ENCODE assay signal across 16 cellular contexts in the genomic region with DNA sequence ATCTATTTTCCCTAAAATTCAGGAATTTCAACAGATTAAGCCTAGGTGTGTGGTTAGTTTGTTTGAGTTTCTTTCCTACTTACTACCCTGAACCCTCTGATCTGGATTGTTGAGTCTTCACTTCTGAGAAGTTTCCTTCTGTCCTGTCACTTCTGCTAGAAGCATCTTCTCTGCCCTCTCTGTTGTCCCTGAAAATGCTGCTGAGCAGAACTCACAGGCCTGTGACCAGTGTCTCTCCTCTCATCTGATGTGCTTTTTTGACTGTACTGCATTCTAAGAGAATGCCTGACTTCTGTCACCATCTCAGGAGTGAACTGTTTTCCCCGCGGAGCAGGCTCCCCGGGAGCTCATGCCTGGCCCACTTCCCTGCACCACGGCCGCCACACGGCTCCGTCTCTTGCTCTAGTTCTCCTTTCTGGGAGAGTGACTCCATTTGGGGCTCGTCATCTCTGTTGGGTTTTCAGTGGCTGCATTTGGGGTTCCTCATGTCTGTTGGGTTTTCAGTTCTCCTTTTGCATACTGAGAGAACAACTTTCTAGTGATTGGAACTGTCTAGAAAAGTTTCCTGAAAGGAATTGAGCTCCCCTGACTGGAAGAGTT.
A peak's percentile ranks its signal among the peaks of the same experiment; 100 is the strongest.
DNase-seq lines count a peak whose midpoint lies in the region; ATAC-seq and TF ChIP-seq lines count a peak whose summit lies in the region.
"Had no signal": no experiment of that assay in that cellular context is flagged by ENCODE, and none has a peak within 500 bp of the region (broad histone marks: within the 10 kb centered on the region; RNA-seq: fewer than 3 reads in every experiment).

No MANE protein-coding gene starts in this region.

- H3K27me3 Mint-ChIP-seq in T-helper 17 cell, result no peaks in the 10 kb centered on the region
- H3K27me3 Mint-ChIP-seq in naive thymus-derived CD4-positive, alpha-beta T cell, result no peaks in the 10 kb centered on the region
- peaks cover 0 to 8% of the 10 kb centered on the region in 2 donors for H3K27me3 Mint-ChIP-seq in natural killer cell treated with Interleukin-12 subunit alpha and Interleukin-12 subunit beta and Interleukin-15 and Interleukin-18, amount 100 ng/mL, for 72 hours
- H3K27me3 Mint-ChIP-seq: activated naive CD4-positive, alpha-beta T cell treated with anti-CD3 and anti-CD28 coated beads, Interleukin-2, amount 50 U/mL, for 24 hours had no signal

- peaks cover 11% of the 10 kb centered on the region for H3K36me3 Mint-ChIP-seq in T-helper 17 cell (ENCODE audit: low read depth)
- peaks cover 9 to 77% (median 52%) of the 10 kb centered on the region in 5 donors for H3K36me3 Mint-ChIP-seq in naive thymus-derived CD4-positive, alpha-beta T cell
- no peaks in the 10 kb centered on the region for H3K36me3 Mint-ChIP-seq in natural killer cell treated with Interleukin-12 subunit alpha and Interleukin-12 subunit beta and Interleukin-15 and Interleukin-18, amount 100 ng/mL, for 72 hours

- H3K27ac ChIP-seq in naive thymus-derived CD4-positive, alpha-beta T cell (ENCODE audit: low read depth, low read length), result no peak overlapping the region
- H3K27ac ChIP-seq: ovary, suprapubic skin had no signal

- POLR2A ChIA-PET in naive thymus-derived CD4-positive, alpha-beta T cell (lab: Charles Lee), result no interaction called here

- peak overlapping the region; percentile 91 for H3K27ac Mint-ChIP-seq in T-helper 17 cell
- H3K27ac Mint-ChIP-seq in naive thymus-derived CD4-positive, alpha-beta T cell, result peak overlapping the region in 2 of 9 donors; percentile 16 to 38
- no peak overlapping the region for H3K27ac Mint-ChIP-seq in natural killer cell treated with Interleukin-12 subunit alpha and Interleukin-12 subunit beta and Interleukin-15 and Interleukin-18, amount 100 ng/mL, for 72 hours
- H3K27ac Mint-ChIP-seq: activated naive CD4-positive, alpha-beta T cell treated with anti-CD3 and anti-CD28 coated beads, Interleukin-2, amount 50 U/mL, for 24 hours had no signal

- H3K36me3 ChIP-seq in naive thymus-derived CD4-positive, alpha-beta T cell (ENCODE audit: control insufficient read depth in 2 of 3, insufficient read depth in 3 of 3, low read length in 3 of 3), result peaks cover 0 to 52% (median 0%) of the 10 kb centered on the region in 3 experiments
- H3K36me3 ChIP-seq: ovary had no signal

- ATAC-seq in T-helper 17 cell (peak; percentile 32), HG02970 (IDR thresholded peaks at IDR 0.05; ENCODE audit: low FRiP score, unreplicated experiment) (no peak), HG03097 (IDR thresholded peaks at IDR 0.05; ENCODE audit: low FRiP score, unreplicated experiment) (no peak)
- ATAC-seq in naive thymus-derived CD4-positive, alpha-beta T cell, result peak; percentile 81
- no peak for ATAC-seq in natural killer cell treated with Interleukin-12 subunit alpha and Interleukin-12 subunit beta and Interleukin-15 and Interleukin-18, amount 100 ng/mL, for 72 hours

- H3K4me3 Mint-ChIP-seq in T-helper 17 cell, result no peak overlapping the region
- H3K4me3 Mint-ChIP-seq in naive thymus-derived CD4-positive, alpha-beta T cell, result no peak overlapping the region
- no peak overlapping the region for H3K4me3 Mint-ChIP-seq in natural killer cell treated with Interleukin-12 subunit alpha and Interleukin-12 subunit beta and Interleukin-15 and Interleukin-18, amount 100 ng/mL, for 72 hours
- H3K4me3 Mint-ChIP-seq: activated naive CD4-positive, alpha-beta T cell treated with anti-CD3 and anti-CD28 coated beads, Interleukin-2, amount 50 U/mL, for 24 hours had no signal

- H3K9me3 ChIP-seq in T-helper 17 cell (ENCODE audit: control insufficient read depth, low read length, poor library complexity, severe bottlenecking), result no peaks in the 10 kb centered on the region
- no peaks in the 10 kb centered on the region for H3K9me3 ChIP-seq in naive thymus-derived CD4-positive, alpha-beta T cell (ENCODE audit: control insufficient read depth in 2 of 3, low read length in 3 of 3)
- H3K9me3 ChIP-seq: ovary, suprapubic skin had no signal

- peak; percentile 92 for DNase-seq in CD1c-positive myeloid dendritic cell (ENCODE audit: extremely low spot score)
- peak; percentile 61 for DNase-seq in GM20000 (ENCODE audit: low spot score)
- no peak for DNase-seq in T-helper 17 cell
- DNase-seq in naive thymus-derived CD4-positive, alpha-beta T cell, result no peak
- DNase-seq in kidney tubule cell (ENCODE audit: low spot score), result no peak
- DNase-seq in natural killer cell treated with Interleukin-12 subunit alpha and Interleukin-12 subunit beta and Interleukin-15 and Interleukin-18, amount 100 ng/mL, for 72 hours (ENCODE audit: low spot score), result no peak
- DNase-seq: activated CD4-positive, CD25-positive, alpha-beta regulatory T cell; activated CD8-positive, alpha-beta memory T cell treated with anti-CD3 and anti-CD28 coated beads, Interleukin-2, amount 50 U/mL, for 48 hours; AML-193; NCI-H1048; NCI-H2227 treated with DMSO at 0.1 percent for 48 hours; ovary had no signal

- TF ChIP-seq CTCF in GM20000 (IDR thresholded peaks at IDR 0.05; ENCODE audit: extremely low read depth, missing control alignments), result no peak

- no peak overlapping the region for H3K4me3 ChIP-seq in naive thymus-derived CD4-positive, alpha-beta T cell (ENCODE audit: low read length)
- H3K4me3 ChIP-seq: ovary, suprapubic skin had no signal

- peaks cover 27% of the 10 kb centered on the region for H3K4me1 Mint-ChIP-seq in T-helper 17 cell
- H3K4me1 Mint-ChIP-seq in naive thymus-derived CD4-positive, alpha-beta T cell, result peaks cover 0 to 24% (median 0%) of the 10 kb centered on the region in 7 donors
- H3K4me1 Mint-ChIP-seq in natural killer cell treated with Interleukin-12 subunit alpha and Interleukin-12 subunit beta and Interleukin-15 and Interleukin-18, amount 100 ng/mL, for 72 hours (ENCODE audit: low read depth in 2 of 2), result peaks cover 13 to 31% of the 10 kb centered on the region in 2 donors

- no peaks in the 10 kb centered on the region for H3K9me3 Mint-ChIP-seq in naive thymus-derived CD4-positive, alpha-beta T cell
- H3K9me3 Mint-ChIP-seq in natural killer cell treated with Interleukin-12 subunit alpha and Interleukin-12 subunit beta and Interleukin-15 and Interleukin-18, amount 100 ng/mL, for 72 hours, result no peaks in the 10 kb centered on the region
- H3K9me3 Mint-ChIP-seq: activated naive CD4-positive, alpha-beta T cell treated with anti-CD3 and anti-CD28 coated beads, Interleukin-2, amount 50 U/mL, for 24 hours had no signal

- no peaks in the 10 kb centered on the region for H3K27me3 ChIP-seq in naive thymus-derived CD4-positive, alpha-beta T cell (ENCODE audit: control insufficient read depth in 2 of 2, insufficient read depth in 2 of 2, low read length in 2 of 2)
- H3K27me3 ChIP-seq: ovary, suprapubic skin had no signal

- H3K4me1 ChIP-seq in naive thymus-derived CD4-positive, alpha-beta T cell (ENCODE audit: control insufficient read depth in 2 of 2, insufficient read depth in 2 of 2, low read length in 2 of 2), result peaks cover 0 to 6% of the 10 kb centered on the region in 2 donors
- H3K4me1 ChIP-seq: suprapubic skin had no signal

- intact Hi-C loops in naive thymus-derived CD4-positive, alpha-beta T cell (cut with micrococcal nuclease), result no loop called here

- CTCF ChIA-PET in naive thymus-derived CD4-positive, alpha-beta T cell (lab: Charles Lee), result no interaction called here

Comparison
In these comparisons a context has a peak if more than half of its experiments do, and no peak if none do; other contexts are left out.
1. DNase-seq: peak in CD1c-positive myeloid dendritic cell (single experiment) and GM20000 (single experiment); none in T-helper 17 cell (0 of 3), naive thymus-derived CD4-positive, alpha-beta T cell (0 of 9), kidney tubule cell (single experiment) and natural killer cell treated with Interleukin-12 subunit alpha and Interleukin-12 subunit beta and Interleukin-15 and Interleukin-18, amount 100 ng/mL, for 72 hours (single experiment).
2. ATAC-seq: peak in T-helper 17 cell (single experiment) and naive thymus-derived CD4-positive, alpha-beta T cell (single experiment); none in HG02970 (single experiment), HG03097 (single experiment) and natural killer cell treated with Interleukin-12 subunit alpha and Interleukin-12 subunit beta and Interleukin-15 and Interleukin-18, amount 100 ng/mL, for 72 hours (0 of 2).